12 cellular contexts compared by ENCODE assay signal in genomic region chr2:63845866-63846265, GRCh38. TPM values are rescaled to one million over a fixed set of nuclear protein-coding genes. Genes with fewer than 3 reads are reported as not detected.
A peak's percentile ranks its signal among the peaks of the same experiment; 100 is the strongest.
DNase-seq lines count a peak whose midpoint lies in the region; ATAC-seq and TF ChIP-seq lines count a peak whose summit lies in the region.
"Had no signal": no experiment of that assay in that cellular context is flagged by ENCODE, and none has a peak within 500 bp of the region (broad histone marks: within the 10 kb centered on the region; RNA-seq: fewer than 3 reads in every experiment).

No MANE protein-coding gene starts in this region.

- H3K9ac ChIP-seq in rectal smooth muscle tissue (ENCODE audit: low read length): no peak overlapping the region

- peak overlapping the region; percentile 100 for H3K27ac Mint-ChIP-seq in WTC11
- H3K27ac Mint-ChIP-seq in activated T-cell treated with anti-CD3 and anti-CD28 coated beads, Interleukin-2, amount 50 U/mL, for 24 hours: no peak overlapping the region
- H3K27ac Mint-ChIP-seq: activated CD4-positive, alpha-beta T cell treated with anti-CD3 and anti-CD28 coated beads, Interleukin-2, amount 10 ng/mL, durations not matched to agents 24 days and 14 days had no signal

- TF ChIP-seq CTCF in WTC11 (IDR thresholded peaks at IDR 0.05): no peak

- no peaks in the 10 kb centered on the region for H3K27me3 Mint-ChIP-seq in WTC11 (ENCODE audit: low read depth)
- H3K27me3 Mint-ChIP-seq in activated T-cell treated with anti-CD3 and anti-CD28 coated beads, Interleukin-2, amount 50 U/mL, for 24 hours: no peaks in the 10 kb centered on the region
- H3K27me3 Mint-ChIP-seq: activated CD4-positive, alpha-beta T cell treated with anti-CD3 and anti-CD28 coated beads, Interleukin-2, amount 10 ng/mL, durations not matched to agents 24 days and 14 days had no signal

- H3K27ac ChIP-seq in iPS DF 6.9 (ENCODE audit: low read length) (peak overlapping the region; percentile 56), rectal smooth muscle tissue (ENCODE audit: low read depth, low read length) (no peak overlapping the region)

- no peaks in the 10 kb centered on the region for H3K9me3 Mint-ChIP-seq in WTC11
- peaks cover 8% of the 10 kb centered on the region for H3K9me3 Mint-ChIP-seq in activated T-cell treated with anti-CD3 and anti-CD28 coated beads, Interleukin-2, amount 50 U/mL, for 24 hours

- ATAC-seq in WTC11 (no peak), GM21526 (IDR thresholded peaks at IDR 0.05; ENCODE audit: low FRiP score, unreplicated experiment) (no peak)
- ATAC-seq: mucosa of descending colon had no signal

- WGBS in iPS DF 6.9 (ENCODE audit: insufficient coverage, insufficient read length): no CpG with 5 or more reads among the region's 3 CpGs

- H3K4me3 ChIP-seq in iPS DF 6.9 (ENCODE audit: low read length) (peak overlapping the region; percentile 42; the same call in 1 of the 2 replicates), rectal smooth muscle tissue (ENCODE audit: low read length) (peak overlapping the region; percentile 11)
- H3K4me3 ChIP-seq: mucosa of descending colon had no signal

- no peaks in the 10 kb centered on the region for H3K9me3 ChIP-seq in iPS DF 6.9 (ENCODE audit: control insufficient read depth, insufficient read depth, low read length)
- H3K9me3 ChIP-seq: mucosa of descending colon had no signal

- POLR2A ChIA-PET in WTC11 (lab: Charles Lee): interaction anchor here (0.6 to 0.7 kb wide), 3 partner anchors 8 to 232 kb away, joined by 3 to 7 read pairs (median 5); no protein-coding TSS in a partner anchor

- H3K4me1 ChIP-seq in iPS DF 6.9 (ENCODE audit: control insufficient read depth, insufficient read depth, low read length) (no peaks in the 10 kb centered on the region), rectal smooth muscle tissue (ENCODE audit: control insufficient read depth, insufficient read depth, low read length) (peaks cover 8% of the 10 kb centered on the region)

- peak overlapping the region; percentile 100 for H3K4me3 Mint-ChIP-seq in WTC11
- H3K4me3 Mint-ChIP-seq in activated T-cell treated with anti-CD3 and anti-CD28 coated beads, Interleukin-2, amount 50 U/mL, for 24 hours: no peak overlapping the region
- H3K4me3 Mint-ChIP-seq: activated CD4-positive, alpha-beta T cell treated with anti-CD3 and anti-CD28 coated beads, Interleukin-2, amount 10 ng/mL, durations not matched to agents 24 days and 14 days had no signal

- H3K36me3 ChIP-seq in iPS DF 6.9 (ENCODE audit: control insufficient read depth, insufficient read depth, low read length) (no peaks in the 10 kb centered on the region), rectal smooth muscle tissue (ENCODE audit: control insufficient read depth, insufficient read depth, low read length) (no peaks in the 10 kb centered on the region)

- H3K36me3 Mint-ChIP-seq in WTC11: peaks cover 45% of the 10 kb centered on the region
- H3K36me3 Mint-ChIP-seq in activated T-cell treated with anti-CD3 and anti-CD28 coated beads, Interleukin-2, amount 50 U/mL, for 24 hours (ENCODE audit: low read depth): peaks cover 50% of the 10 kb centered on the region

- DNase-seq in ELF-1 (ENCODE audit: low read depth, low spot score) (peak; percentile 59), WTC11 (ENCODE audit: low spot score) (no peak), iPS DF 6.9 (ENCODE audit: low read depth, low spot score) (no peak), NCI-H2171 (lab: John Stamatoyannopoulos, UW) (no peak)
- DNase-seq in activated T-cell treated with anti-CD3 and anti-CD28 coated beads, Interleukin-2, amount 50 U/mL, for 24 hours: no peak
- DNase-seq: activated CD4-positive, alpha-beta T cell treated with anti-CD3 and anti-CD28 coated beads, Interleukin-2, amount 10 ng/mL, durations not matched to agents 24 days and 14 days; COR-L47; mucosa of descending colon; NCI-H510A; T-helper 9 cell had no signal

- CTCF ChIA-PET in WTC11 (lab: Charles Lee): interaction anchor here (0.6 to 1.5 kb wide), 3 partner anchors 10 to 147 kb away, joined by 3 to 8 read pairs (median 4); no protein-coding TSS in a partner anchor

- H3K4me1 Mint-ChIP-seq in WTC11: peaks cover 64% of the 10 kb centered on the region
- H3K4me1 Mint-ChIP-seq in activated T-cell treated with anti-CD3 and anti-CD28 coated beads, Interleukin-2, amount 50 U/mL, for 24 hours (ENCODE audit: low read depth): peaks cover 71% of the 10 kb centered on the region

- H3K27me3 ChIP-seq in iPS DF 6.9 (ENCODE audit: control insufficient read depth, insufficient read depth, low read length) (no peaks in the 10 kb centered on the region), rectal smooth muscle tissue (ENCODE audit: control insufficient read depth, insufficient read depth, low read length) (no peaks in the 10 kb centered on the region)

TF ChIP-seq in WTC11, 78 proteins besides CTCF, POLR2A, EP300 and RAD21 (continues in another document):
- TF ChIP-seq RELA (CRISPR knock-in tag; IDR thresholded peaks at IDR 0.05; ENCODE audit: borderline replicate concordance): no peak
- no peak for TF ChIP-seq ATF3 (CRISPR knock-in tag; conservative IDR thresholded peaks at IDR 0.05)
- TF ChIP-seq ZNF232 (CRISPR knock-in tag; IDR thresholded peaks at IDR 0.05): no peak
- TF ChIP-seq CREB1 (CRISPR knock-in tag; IDR thresholded peaks at IDR 0.05): no peak
- TF ChIP-seq JUN (CRISPR knock-in tag; IDR thresholded peaks at IDR 0.05): no peak
- no peak for TF ChIP-seq USF1 (CRISPR knock-in tag; IDR thresholded peaks at IDR 0.05)
- TF ChIP-seq TCF7 (CRISPR knock-in tag; IDR thresholded peaks at IDR 0.05; ENCODE audit: low read depth): no peak
- no peak for TF ChIP-seq USF2 (CRISPR knock-in tag; IDR thresholded peaks at IDR 0.05)
- no peak for TF ChIP-seq FOXJ3 (CRISPR knock-in tag; IDR thresholded peaks at IDR 0.05; ENCODE audit: borderline replicate concordance)
- no peak for TF ChIP-seq EMX1 (CRISPR knock-in tag; IDR thresholded peaks at IDR 0.05)
- TF ChIP-seq ZNF281 (CRISPR knock-in tag; IDR thresholded peaks at IDR 0.05): no peak
- no peak for TF ChIP-seq GABPB1 (CRISPR knock-in tag; IDR thresholded peaks at IDR 0.05)
- TF ChIP-seq SMAD3 (CRISPR knock-in tag; IDR thresholded peaks at IDR 0.05; ENCODE audit: borderline replicate concordance): no peak
- no peak for TF ChIP-seq ZNF138 (CRISPR knock-in tag; conservative IDR thresholded peaks at IDR 0.05)
- no peak for TF ChIP-seq STAT6 (CRISPR knock-in tag; conservative IDR thresholded peaks at IDR 0.05; ENCODE audit: low read depth)
- no peak for TF ChIP-seq JAZF1 (CRISPR knock-in tag; IDR thresholded peaks at IDR 0.05)

RNA-seq across cellular contexts. Expression of gene UGP2, which starts 4.2 kb away (rescaled TPM):
- total RNA-seq in WTC11 (2021): 543 to 626 TPM (median 606 TPM) in 3 replicates
